Comparison of ENCODE assay signal across 16 cellular contexts in the genomic region with DNA sequence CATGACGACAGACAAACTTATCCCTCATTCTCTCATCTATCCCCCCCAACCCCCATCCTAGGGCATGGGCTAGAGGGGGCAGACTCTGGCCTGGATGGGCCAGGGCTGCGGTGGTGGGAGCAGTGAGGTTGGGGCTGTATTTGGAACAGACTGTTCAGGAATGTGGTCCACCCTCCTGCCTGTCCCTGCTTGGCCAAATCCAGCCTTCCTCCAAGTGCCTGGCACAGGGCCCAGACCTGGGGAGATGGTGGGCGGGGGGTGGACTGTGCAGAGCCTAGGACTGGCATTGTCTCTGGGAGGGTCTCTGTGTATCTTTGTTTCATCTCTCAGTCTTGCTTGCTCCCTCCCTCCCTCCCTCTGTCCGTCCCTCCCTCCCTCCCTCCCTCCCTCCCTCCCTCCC. TPM values are rescaled to one million over a fixed set of nuclear protein-coding genes. Genes with fewer than 3 reads are reported as not detected.
A peak's percentile ranks its signal among the peaks of the same experiment; 100 is the strongest.
DNase-seq lines count a peak whose midpoint lies in the region; ATAC-seq, FAIRE-seq and TF ChIP-seq lines count a peak whose summit lies in the region.
"Had no signal": no experiment of that assay in that cellular context is flagged by ENCODE, and none has a peak within 500 bp of the region (broad histone marks: within the 10 kb centered on the region; RNA-seq: fewer than 3 reads in every experiment).

No MANE protein-coding gene starts in this region.

- TF ChIP-seq POLR2A in K562 (conservative IDR thresholded peaks at IDR 0.05), result no peak
- no peak for TF ChIP-seq POLR2A in tibial nerve (IDR thresholded peaks at IDR 0.05)

- CTCF ChIA-PET in MCF 10A (lab: Yijun Ruan, JAX) (no interaction called here), mammary epithelial cell (lab: Charles Lee; ENCODE audit: low non-redundant PET) (no interaction called here), K562 (lab: Yijun Ruan, JAX; ENCODE audit: low intra/inter-chr PET ratio) (no interaction called here)

- no peak for TF ChIP-seq RAD21 in K562 (CRISPR knock-in tag; conservative IDR thresholded peaks at IDR 0.05 in 1 of 2, IDR thresholded peaks at IDR 0.05 in 1 of 2)

- no peaks in the 10 kb centered on the region for H3K9me3 Mint-ChIP-seq in MCF 10A (ENCODE audit: unreplicated experiment)
- no peaks in the 10 kb centered on the region for H3K9me3 Mint-ChIP-seq in mesothelial cell of epicardium

- peaks cover 11% of the 10 kb centered on the region for H3K36me3 Mint-ChIP-seq in MCF 10A (ENCODE audit: insufficient read depth, unreplicated experiment)
- no peaks in the 10 kb centered on the region for H3K36me3 Mint-ChIP-seq in mesothelial cell of epicardium

- H3K4me3 Mint-ChIP-seq in MCF 10A (ENCODE audit: unreplicated experiment), result no peak overlapping the region
- peak overlapping the region; percentile 94 for H3K4me3 Mint-ChIP-seq in mesothelial cell of epicardium
- H3K4me3 Mint-ChIP-seq: activated CD8-positive, alpha-beta memory T cell treated with anti-CD3 and anti-CD28 coated beads, Interleukin-2, amount 10 ng/mL, durations not matched to agents 7 days and 5 days had no signal

- TF ChIP-seq CTCF in MCF 10A (IDR thresholded peaks at IDR 0.05; ENCODE audit: unreplicated experiment), result no peak
- TF ChIP-seq CTCF in mammary epithelial cell (conservative IDR thresholded peaks at IDR 0.05 in 1 of 2, IDR thresholded peaks at IDR 0.05 in 1 of 2; ENCODE audit: extremely low read depth in 1 of 2, insufficient read depth in 1 of 2, low read depth in 1 of 2, low read length in 2 of 2), result no peak
- no peak for TF ChIP-seq CTCF in K562 (IDR thresholded peaks at IDR 0.05 in 2 of 3, conservative IDR thresholded peaks at IDR 0.05 in 1 of 3; ENCODE audit: insufficient read depth in 2 of 3, low read depth in 1 of 3, low read length in 3 of 3)
- TF ChIP-seq CTCF in mesothelial cell of epicardium (IDR thresholded peaks at IDR 0.05; ENCODE audit: unreplicated experiment), result no peak
- no peak for TF ChIP-seq CTCF in tibial nerve (IDR thresholded peaks at IDR 0.05)
- TF ChIP-seq CTCF in omental fat pad (IDR thresholded peaks at IDR 0.05), result no peak

- DNase-seq in MCF 10A (ENCODE audit: unreplicated experiment) (no peak), mammary epithelial cell (no peak), K562 (ENCODE audit: extremely low read depth in 1 of 4, low spot score in 3 of 4) (peak in 1 of 4 experiments; percentile 9), mesothelial cell of epicardium (ENCODE audit: low spot score in 2 of 2, unreplicated experiment in 2 of 2) (no peak), tibial nerve (ENCODE audit: low spot score in 2 of 2) (no peak), midbrain (lab: John Stamatoyannopoulos, UW) (no peak), omental fat pad (ENCODE audit: low spot score) (no peak)
- DNase-seq: activated CD8-positive, alpha-beta memory T cell treated with anti-CD3 and anti-CD28 coated beads, Interleukin-2, amount 10 ng/mL, durations not matched to agents 7 days and 5 days; activated gamma-delta T cell treated with Interleukin-2 at 50 U/mL for 16 hours; effector memory CD4-positive, alpha-beta T cell; foreskin melanocyte; NCI-H2171 treated with DMSO at 0.1 percent for 48 hours had no signal

- no peak for FAIRE-seq in K562 (lab: Jason Lieb, UNC)
- FAIRE-seq: D721Med, GM18507 had no signal

- no peaks in the 10 kb centered on the region for H4K20me1 ChIP-seq in mammary epithelial cell (ENCODE audit: insufficient read depth, low read length)
- H4K20me1 ChIP-seq in K562 (replicated peaks; ENCODE audit: control insufficient read depth, insufficient read depth, low read length), result no peaks in the 10 kb centered on the region

- H3K4me1 Mint-ChIP-seq in MCF 10A (ENCODE audit: insufficient read depth, unreplicated experiment) (peaks cover 29% of the 10 kb centered on the region), mesothelial cell of epicardium (peaks cover 46% of the 10 kb centered on the region)

- dilution Hi-C loops in mammary epithelial cell (cut with HindIII; ENCODE audit: low sequenced_read_pairs), result no loop called here

- no peak overlapping the region for H2AFZ ChIP-seq in mammary epithelial cell (ENCODE audit: low read depth, low read length)
- no peak overlapping the region for H2AFZ ChIP-seq in K562 (ENCODE audit: low read depth, low read length)

- H3K4me2 ChIP-seq in mammary epithelial cell (ENCODE audit: insufficient read depth, low read depth, low read length) (no peak overlapping the region), K562 (ENCODE audit: insufficient read depth, low read length) (no peak overlapping the region)

- H3K9me1 ChIP-seq in K562 (ENCODE audit: control insufficient read depth, insufficient read depth, low read length), result no peaks in the 10 kb centered on the region

- no peak overlapping the region for H3K27ac ChIP-seq in mammary epithelial cell (ENCODE audit: insufficient read depth, low read depth, low read length)
- no peak overlapping the region for H3K27ac ChIP-seq in K562 (ENCODE audit: extremely low read depth, low read depth, low read length)
- peak overlapping the region; percentile 2 to 89 (median 44) for H3K27ac ChIP-seq in tibial nerve

- H3K9ac ChIP-seq in mammary epithelial cell (ENCODE audit: insufficient read depth, low read length) (no peak overlapping the region), K562 (ENCODE audit: insufficient read depth in 1 of 2, low read depth in 2 of 2, low read length in 2 of 2) (peak overlapping the region in 1 of 2 experiments; percentile 76; a peak in 2 of 4 replicates)

- H3K27me3 Mint-ChIP-seq in MCF 10A (ENCODE audit: insufficient read depth, unreplicated experiment), result peaks cover 33% of the 10 kb centered on the region
- peaks cover 3% of the 10 kb centered on the region for H3K27me3 Mint-ChIP-seq in mesothelial cell of epicardium (ENCODE audit: low read depth)

- TF ChIP-seq EP300 in K562 (IDR thresholded peaks at IDR 0.05; ENCODE audit: low read length) (no peak), tibial nerve (IDR thresholded peaks at IDR 0.05) (no peak)

- H3K4me3 ChIP-seq in mammary epithelial cell (replicated peaks in 1 of 3; ENCODE audit: insufficient read depth in 1 of 3, low read depth in 2 of 3, low read length in 3 of 3), result no peak overlapping the region
- H3K4me3 ChIP-seq in K562, result no peak overlapping the region
- H3K4me3 ChIP-seq in tibial nerve, result no peak overlapping the region

- no peaks in the 10 kb centered on the region for H3K9me3 ChIP-seq in mammary epithelial cell (replicated peaks; ENCODE audit: insufficient read depth, low read length)
- H3K9me3 ChIP-seq in K562 (replicated peaks; ENCODE audit: control insufficient read depth, insufficient read depth, low read depth, low read length), result no peaks in the 10 kb centered on the region
- no peaks in the 10 kb centered on the region for H3K9me3 ChIP-seq in tibial nerve

- H3K36me3 ChIP-seq in mammary epithelial cell (ENCODE audit: insufficient read depth, low read length), result peaks cover 6% of the 10 kb centered on the region
- H3K36me3 ChIP-seq in K562 (ENCODE audit: control insufficient read depth, insufficient read depth, low read length), result peaks cover 15% of the 10 kb centered on the region; the same call in 2 of the 3 replicates
- peaks cover 0 to 17% (median 4%) of the 10 kb centered on the region in 3 donors for H3K36me3 ChIP-seq in tibial nerve

- in situ Hi-C loops in mammary epithelial cell (cut with MboI; ENCODE audit: low sequenced_read_pairs in 2 of 2), result loop anchor here (5.0 to 10.0 kb wide), 2 partner anchors 146 to 158 kb away; no protein-coding TSS in a partner anchor
- in situ Hi-C loops in K562 (cut with MboI), result loop anchor here (5.0 kb wide), 1 partner anchor 319 kb away; no protein-coding TSS in a partner anchor

- ATAC-seq in K562, result no peak
- no peak for ATAC-seq in omental fat pad (ENCODE audit: low FRiP score)
- no peak for ATAC-seq in HG02981 (IDR thresholded peaks at IDR 0.05; ENCODE audit: unreplicated experiment)
- ATAC-seq: activated CD8-positive, alpha-beta memory T cell treated with anti-CD3 and anti-CD28 coated beads, Interleukin-2, amount 10 ng/mL, durations not matched to agents 7 days and 5 days had no signal

- 50% methylated on average over 2 of the region's 4 CpGs for WGBS in mammary epithelial cell (ENCODE audit: low coverage, missing lambda C conversion rate)
- 43% methylated on average over 2 of the region's 4 CpGs for WGBS in K562 (ENCODE audit: insufficient coverage, low coverage, missing lambda C conversion rate)
- 17 to 22% methylated on average over 4 of the region's 4 CpGs for WGBS in tibial nerve, 2 donors

- intact Hi-C loops in MCF 10A (cut with micrococcal nuclease), result no loop called here
- intact Hi-C loops in mammary epithelial cell (cut with micrococcal nuclease), result no loop called here
- intact Hi-C loops in K562 (cut with micrococcal nuclease), result no loop called here

- no TSS peak for BruUV-seq in MCF 10A (replicated peaks; lab: Mats Ljungman, UMichigan)
- no TSS peak for BruUV-seq in mammary epithelial cell (replicated peaks; lab: Mats Ljungman, UMichigan)
- BruUV-seq in K562 (replicated peaks; lab: Mats Ljungman, UMichigan), result no TSS peak

- H3K27ac Mint-ChIP-seq in MCF 10A (ENCODE audit: low read depth, unreplicated experiment) (peak overlapping the region; percentile 29), mesothelial cell of epicardium (peak overlapping the region; percentile 96)
- H3K27ac Mint-ChIP-seq: activated CD8-positive, alpha-beta memory T cell treated with anti-CD3 and anti-CD28 coated beads, Interleukin-2, amount 10 ng/mL, durations not matched to agents 7 days and 5 days had no signal

- POLR2A ChIA-PET in MCF 10A (lab: Yijun Ruan, JAX), result no interaction called here
- POLR2A ChIA-PET in K562 (lab: Yijun Ruan, JAX), result interaction anchor here (0.6 kb wide), 1 partner anchor 150 kb away, joined by 3 read pairs; no protein-coding TSS in a partner anchor

- peaks cover 18% of the 10 kb centered on the region for H3K4me1 ChIP-seq in mammary epithelial cell (ENCODE audit: insufficient read depth, low read length)
- H3K4me1 ChIP-seq in K562 (replicated peaks in 1 of 2; ENCODE audit: control insufficient read depth in 2 of 2, insufficient read depth in 2 of 2, low read length in 2 of 2), result peaks cover 19 to 43% of the 10 kb centered on the region in 2 experiments; a peak in 4 of 5 replicates
- H3K4me1 ChIP-seq in tibial nerve, result peaks cover 0 to 64% (median 34%) of the 10 kb centered on the region in 4 donors

- H3K27me3 ChIP-seq in mammary epithelial cell (ENCODE audit: insufficient read depth, low read length) (no peaks in the 10 kb centered on the region), K562 (ENCODE audit: control insufficient read depth in 2 of 2, insufficient read depth in 2 of 2, low read length in 2 of 2) (no peaks in the 10 kb centered on the region), tibial nerve (no peaks in the 10 kb centered on the region)

- H3K79me2 ChIP-seq in mammary epithelial cell (ENCODE audit: insufficient read depth, low read length) (peaks cover 5% of the 10 kb centered on the region), K562 (ENCODE audit: control insufficient read depth, insufficient read depth, low read length) (no peaks in the 10 kb centered on the region; the same call in 2 of the 3 replicates)

RNA-seq across cellular contexts. Expression of gene EGLN2, which starts 14.2 kb away (rescaled TPM):
- total RNA-seq in MCF 10A (2022) (55.6 and 62.7 TPM in 2 replicates), mammary epithelial cell (10 to 100 TPM; 59.7 to 82.3 TPM), K562 (2014; rRNA removed) (104 and 120 TPM in 2 replicates), K562 (2014; rRNA removed; fragmentation: Illumina TruSeq; extraction: Trizol) (51.2 and 71.0 TPM in 2 replicates), K562 (2015; rRNA removed; fragmentation: Illumina TruSeq; extraction: Trizol) (92.0 and 92.9 TPM in 2 replicates), K562 (2021) (111 and 114 TPM in 2 replicates), mesothelial cell of epicardium (107 to 109 TPM (median 108 TPM) in 3 replicates), tibial nerve (100 to 1,000 TPM in 3 of 4 donors, 10 to 100 TPM in 1; 93.5 to 134 (median 120) TPM), omental fat pad (100 to 1,000 TPM in 2 of 4 donors, 10 to 100 TPM in 2; 91.6 to 107 (median 101) TPM)
- polyA plus RNA-seq in mammary epithelial cell (46.7 TPM), K562 (2011; rRNA removed) (41.1 and 52.0 TPM in 2 replicates), K562 (2014; fragmentation: Illumina TruSeq; extraction: Trizol) (65.7 and 78.9 TPM in 2 replicates), K562 (2014; fragmentation: Nextera tagmentation; extraction: Ambion mirVana) (10 to 100 TPM in 1 of 2 experiments, 1 to 10 TPM in 1; 9.6 to 19.1 TPM), K562 (2014; rRNA removed) (81.3 and 92.5 TPM in 2 replicates)
- polyA minus RNA-seq in mammary epithelial cell, result 134 TPM
- total RNA-seq in K562 (2011; cell fraction: chromatin; rRNA removed; ENCODE audit: low replicate concordance), result 63.0 and 140 TPM in 2 replicates
- 93.6 and 96.2 TPM in 2 replicates for total RNA-seq in K562 (2011; cell fraction: nucleolus; rRNA removed)
- total RNA-seq in K562 (2011; cell fraction: nucleoplasm; rRNA removed), result 80.4 and 98.4 TPM in 2 replicates
- polyA plus RNA-seq in K562 (2011; cell fraction: cytosol; rRNA removed), result 56.6 and 123 TPM in 2 replicates
- polyA plus RNA-seq in K562 (2011; cell fraction: nucleus; rRNA removed), result 86.2 and 132 TPM in 2 replicates
- polyA plus RNA-seq in K562 (2012), result 87.1 and 100 TPM in 2 replicates
- polyA minus RNA-seq in K562 (2011; rRNA and poly(A)+ RNA removed), result 18.5 and 29.1 TPM in 2 replicates
- polyA minus RNA-seq in K562 (2011; cell fraction: cytosol; rRNA and poly(A)+ RNA removed), result 35.9 and 41.9 TPM in 2 replicates
- 31.8 and 35.2 TPM in 2 replicates for polyA minus RNA-seq in K562 (2011; cell fraction: nucleus; rRNA and poly(A)+ RNA removed)

RNA-seq across cellular contexts. Expression of gene RAB4B, which starts 35.1 kb away (rescaled TPM):
- total RNA-seq in MCF 10A (2022) (10.1 and 13.2 TPM in 2 replicates), mammary epithelial cell (10 to 100 TPM in 1 of 2 donors, 1 to 10 TPM in 1; 9.0 to 23.5 TPM), K562 (2014; rRNA removed) (11.9 and 14.8 TPM in 2 replicates), K562 (2014; rRNA removed; fragmentation: Illumina TruSeq; extraction: Trizol) (1.9 and 4.2 TPM in 2 replicates), K562 (2015; rRNA removed; fragmentation: Illumina TruSeq; extraction: Trizol) (7.7 and 9.2 TPM in 2 replicates), K562 (2021) (15.4 and 15.6 TPM in 2 replicates), mesothelial cell of epicardium (13.2 to 15.8 TPM (median 14.5 TPM) in 3 replicates), tibial nerve (10 to 100 TPM; 38.3 to 66.6 (median 52.0) TPM), omental fat pad (10 to 100 TPM; 20.0 to 37.0 (median 21.7) TPM)
- polyA plus RNA-seq in mammary epithelial cell (10.0 TPM), K562 (2011; rRNA removed) (11.7 and 14.6 TPM in 2 replicates), K562 (2014; fragmentation: Illumina TruSeq; extraction: Trizol) (9.0 and 14.6 TPM in 2 replicates), K562 (2014; fragmentation: Nextera tagmentation; extraction: Ambion mirVana) (under 1 TPM; 0.28 to 0.92 TPM), K562 (2014; rRNA removed) (20.4 and 20.9 TPM in 2 replicates)
- polyA minus RNA-seq in mammary epithelial cell, result 12.0 TPM
- total RNA-seq in K562 (2011; cell fraction: chromatin; rRNA removed; ENCODE audit: low replicate concordance), result 17.4 and 18.8 TPM in 2 replicates
- total RNA-seq in K562 (2011; cell fraction: nucleolus; rRNA removed), result 12.3 and 13.6 TPM in 2 replicates
- total RNA-seq in K562 (2011; cell fraction: nucleoplasm; rRNA removed), result 11.1 and 23.1 TPM in 2 replicates
- polyA plus RNA-seq in K562 (2011; cell fraction: cytosol; rRNA removed), result 24.7 and 32.5 TPM in 2 replicates
- 23.7 and 28.9 TPM in 2 replicates for polyA plus RNA-seq in K562 (2011; cell fraction: nucleus; rRNA removed)
- 15.9 and 29.9 TPM in 2 replicates for polyA plus RNA-seq in K562 (2012)
- 2.0 and 2.6 TPM in 2 replicates for polyA minus RNA-seq in K562 (2011; rRNA and poly(A)+ RNA removed)
- 2.4 and 3.2 TPM in 2 replicates for polyA minus RNA-seq in K562 (2011; cell fraction: cytosol; rRNA and poly(A)+ RNA removed)
- polyA minus RNA-seq in K562 (2011; cell fraction: nucleus; rRNA and poly(A)+ RNA removed), result 1.8 and 3.1 TPM in 2 replicates

RNA-seq across cellular contexts. Expression of gene CYP2A6, which starts 37.1 kb away (rescaled TPM):
- not detected in 2 replicates for total RNA-seq in MCF 10A (2022)
- not detected for total RNA-seq in mammary epithelial cell
- not detected for polyA plus RNA-seq in mammary epithelial cell
- not detected for polyA minus RNA-seq in mammary epithelial cell
- not detected in 2 replicates for total RNA-seq in K562 (2011; cell fraction: chromatin; rRNA removed; ENCODE audit: low replicate concordance)
- not detected in 2 replicates for total RNA-seq in K562 (2011; cell fraction: nucleolus; rRNA removed)
- not detected in 2 replicates for total RNA-seq in K562 (2011; cell fraction: nucleoplasm; rRNA removed)
- not detected in 2 replicates for total RNA-seq in K562 (2014; rRNA removed)
- not detected in 2 replicates for total RNA-seq in K562 (2014; rRNA removed; fragmentation: Illumina TruSeq; extraction: Trizol)
- total RNA-seq in K562 (2015; rRNA removed; fragmentation: Illumina TruSeq; extraction: Trizol), result not detected in 2 replicates
- 0.31 and 0.65 TPM in 2 replicates for total RNA-seq in K562 (2021)
- polyA plus RNA-seq in K562 (2011; rRNA removed), result not detected in 2 replicates
- not detected in 2 replicates for polyA plus RNA-seq in K562 (2011; cell fraction: cytosol; rRNA removed)
- polyA plus RNA-seq in K562 (2011; cell fraction: nucleus; rRNA removed), result not detected in 2 replicates
- not detected in 2 replicates for polyA plus RNA-seq in K562 (2012)
- polyA plus RNA-seq in K562 (2014; fragmentation: Illumina TruSeq; extraction: Trizol), result not detected in 2 replicates
- polyA plus RNA-seq in K562 (2014; fragmentation: Nextera tagmentation; extraction: Ambion mirVana), result not detected
- not detected in 2 replicates for polyA plus RNA-seq in K562 (2014; rRNA removed)
- not detected in 2 replicates for polyA minus RNA-seq in K562 (2011; rRNA and poly(A)+ RNA removed)
- not detected in 2 replicates for polyA minus RNA-seq in K562 (2011; cell fraction: cytosol; rRNA and poly(A)+ RNA removed)
- polyA minus RNA-seq in K562 (2011; cell fraction: nucleus; rRNA and poly(A)+ RNA removed), result not detected in 2 replicates
- total RNA-seq in mesothelial cell of epicardium, result 0.27 to 0.40 TPM (median 0.34 TPM) in 3 replicates
- 1 to 10 TPM in 1 of 4 donors, not detected in 3; 7.3 TPM for total RNA-seq in tibial nerve
- total RNA-seq in omental fat pad, result under 1 TPM in 1 of 4 donors, not detected in 3; 0.36 TPM
- total RNA-seq: activated CD8-positive, alpha-beta memory T cell treated with anti-CD3 and anti-CD28 coated beads, Interleukin-2, amount 10 ng/mL, durations not matched to agents 7 days and 5 days; mononuclear cell had no signal

RNA-seq across cellular contexts. Expression of gene MIA, which starts 37.9 kb away (rescaled TPM):
- 0.70 TPM in 1 of 2 replicates, not detected in the other for total RNA-seq in MCF 10A (2022)
- 100 to 1,000 TPM; 106 to 107 TPM for total RNA-seq in mammary epithelial cell
- polyA plus RNA-seq in mammary epithelial cell, result 166 TPM
- 99.5 TPM for polyA minus RNA-seq in mammary epithelial cell
- total RNA-seq in K562 (2011; cell fraction: chromatin; rRNA removed; ENCODE audit: low replicate concordance), result 2.7 and 4.0 TPM in 2 replicates
- not detected in 2 replicates for total RNA-seq in K562 (2011; cell fraction: nucleolus; rRNA removed)
- not detected in 2 replicates for total RNA-seq in K562 (2011; cell fraction: nucleoplasm; rRNA removed)
- total RNA-seq in K562 (2014; rRNA removed), result not detected in 2 replicates
- total RNA-seq in K562 (2014; rRNA removed; fragmentation: Illumina TruSeq; extraction: Trizol), result not detected in 2 replicates
- total RNA-seq in K562 (2015; rRNA removed; fragmentation: Illumina TruSeq; extraction: Trizol), result not detected in 2 replicates
- not detected in 2 replicates for total RNA-seq in K562 (2021)
- not detected in 2 replicates for polyA plus RNA-seq in K562 (2011; rRNA removed)
- not detected in 2 replicates for polyA plus RNA-seq in K562 (2011; cell fraction: cytosol; rRNA removed)
- 0.74 TPM in 1 of 2 replicates, not detected in the other for polyA plus RNA-seq in K562 (2011; cell fraction: nucleus; rRNA removed)
- 0.93 TPM in 1 of 2 replicates, not detected in the other for polyA plus RNA-seq in K562 (2012)
- not detected in 2 replicates for polyA plus RNA-seq in K562 (2014; fragmentation: Illumina TruSeq; extraction: Trizol)
- polyA plus RNA-seq in K562 (2014; fragmentation: Nextera tagmentation; extraction: Ambion mirVana), result not detected
- polyA plus RNA-seq in K562 (2014; rRNA removed), result 0.21 and 1.1 TPM in 2 replicates
- polyA minus RNA-seq in K562 (2011; rRNA and poly(A)+ RNA removed), result not detected in 2 replicates
- not detected in 2 replicates for polyA minus RNA-seq in K562 (2011; cell fraction: cytosol; rRNA and poly(A)+ RNA removed)
- polyA minus RNA-seq in K562 (2011; cell fraction: nucleus; rRNA and poly(A)+ RNA removed), result not detected in 2 replicates
- 1.2 to 2.7 TPM (median 1.4 TPM) in 3 replicates for total RNA-seq in mesothelial cell of epicardium
- total RNA-seq in tibial nerve, result 100 to 1,000 TPM; 127 to 322 (median 209) TPM
- not detected for total RNA-seq in omental fat pad
- total RNA-seq: activated CD8-positive, alpha-beta memory T cell treated with anti-CD3 and anti-CD28 coated beads, Interleukin-2, amount 10 ng/mL, durations not matched to agents 7 days and 5 days; mononuclear cell had no signal

Comparison
In these comparisons a context has a peak if more than half of its experiments do, and no peak if none do; other contexts are left out.
1. H3K27ac ChIP-seq: peak in tibial nerve (4 of 4); none in mammary epithelial cell (single experiment) and K562 (single experiment).